Comparison of ENCODE assay signal across 9 cellular contexts in the genomic region with DNA sequence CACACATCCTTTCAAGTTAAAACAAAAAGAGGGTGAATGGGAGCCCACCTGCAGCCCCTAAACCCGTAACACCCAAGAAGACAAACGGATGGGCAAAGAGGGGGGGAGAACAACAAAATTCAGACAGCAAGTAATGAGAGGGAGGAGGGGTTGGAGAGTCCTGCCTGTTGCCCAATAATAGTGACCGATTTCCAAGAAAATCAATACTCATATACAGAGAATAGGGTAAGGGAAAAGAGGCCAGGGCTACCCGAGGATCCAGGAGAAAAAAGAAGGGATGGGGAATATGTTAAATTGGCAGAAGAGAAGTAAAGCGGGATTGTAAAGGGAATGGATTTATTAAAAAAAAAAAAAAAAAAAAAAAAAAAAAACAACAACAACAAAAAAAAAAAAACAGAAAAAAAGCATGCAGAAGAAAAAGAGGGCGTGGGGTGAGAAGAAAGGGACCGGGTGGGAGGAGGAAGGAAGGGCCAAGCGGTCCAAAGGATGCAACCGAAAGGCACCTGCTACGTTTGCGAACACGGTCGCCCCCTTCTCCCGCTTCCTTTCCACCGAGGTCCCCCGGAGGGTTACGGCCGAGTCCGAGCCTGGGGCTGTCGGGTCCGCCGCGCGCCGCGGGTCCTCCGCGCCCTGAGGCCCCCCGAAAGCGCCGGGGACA. TPM values are rescaled to one million over a fixed set of nuclear protein-coding genes. Genes with fewer than 3 reads are reported as not detected.
DNase-seq lines count a peak whose midpoint lies in the region; ATAC-seq and TF ChIP-seq lines count a peak whose summit lies in the region.
"Had no signal": no experiment of that assay in that cellular context is flagged by ENCODE, and none has a peak within 500 bp of the region (broad histone marks: within the 10 kb centered on the region; RNA-seq: fewer than 3 reads in every experiment).

No MANE protein-coding gene starts in this region.

- H3K4me3 ChIP-seq in A673 (ENCODE audit: low read depth, low read length, poor library complexity, severe bottlenecking) (peak overlapping the region; percentile 39), HAP-1 (peak overlapping the region; percentile 34)

- H3K27me3 Mint-ChIP-seq in brain (peaks cover 19% of the 10 kb centered on the region), naive B cell (peaks cover 36 to 65% (median 52%) of the 10 kb centered on the region in 3 donors)

- TF ChIP-seq CTCF in A673 (conservative IDR thresholded peaks at IDR 0.05; ENCODE audit: low read depth, low read length) (no peak), brain (conservative IDR thresholded peaks at IDR 0.05) (no peak), GM10248 (IDR thresholded peaks at IDR 0.05; ENCODE audit: control extremely low read depth, extremely low read depth, low read depth, missing control alignments) (no peak)

- ATAC-seq in naive B cell (ENCODE audit: low read depth in 2 of 2) = no peak

- intact Hi-C loops in A673 (cut with micrococcal nuclease; ENCODE audit: unreplicated experiment) = no loop called here

- H3K27ac ChIP-seq in A673 (ENCODE audit: low read depth, low read length, poor library complexity, severe bottlenecking) = no peak overlapping the region

- H3K9me3 Mint-ChIP-seq in brain = no peaks in the 10 kb centered on the region
- H3K9me3 Mint-ChIP-seq in naive B cell = peaks cover 0 to 3% (median 0%) of the 10 kb centered on the region in 7 donors

- POLR2A ChIA-PET in A673 (lab: Charles Lee; ENCODE audit: low non-redundant PET) = no interaction called here
- POLR2A ChIA-PET in GM10248 (lab: Yijun Ruan, JAX) = no interaction called here

- BruUV-seq in A673 (replicated peaks; lab: Mats Ljungman, UMichigan) = no TSS peak

- H3K36me3 Mint-ChIP-seq in brain (peaks cover 5% of the 10 kb centered on the region), naive B cell (peaks cover 0 to 8% of the 10 kb centered on the region in 2 donors)

- H3K27me3 ChIP-seq in A673 (replicated peaks; ENCODE audit: insufficient read depth, low read depth, low read length, poor library complexity) = peaks cover 62% of the 10 kb centered on the region
- peaks cover 3% of the 10 kb centered on the region; the same call in 1 of the 2 replicates for H3K27me3 ChIP-seq in HAP-1 (ENCODE audit: low read depth)

- H3K27ac Mint-ChIP-seq in brain = peak overlapping the region in 3 of 5 experiments; percentile 47 to 85 (median 79)
- no peak overlapping the region for H3K27ac Mint-ChIP-seq in naive B cell

- CTCF ChIA-PET in A673 (lab: Charles Lee) = no interaction called here
- CTCF ChIA-PET in GM10248 (lab: Yijun Ruan, JAX) = interaction anchor here (0.8 kb wide), 1 partner anchor 14 kb away, joined by 3 read pairs; no protein-coding TSS in a partner anchor

- H3K9me3 ChIP-seq in A673 (ENCODE audit: low read depth, low read length, poor library complexity, severe bottlenecking) (no peaks in the 10 kb centered on the region), HAP-1 (no peaks in the 10 kb centered on the region)

- in situ Hi-C loops in HAP-1 (cut with MboI; ENCODE audit: low sequenced_read_pairs) = no loop called here

- H3K4me1 ChIP-seq in A673 (ENCODE audit: insufficient read depth, low read length, poor library complexity, severe bottlenecking) = peaks cover 8% of the 10 kb centered on the region
- H3K4me1 ChIP-seq in HAP-1 = 0 out of 2 replicates have a peak, but pooled peaks cover 4% of the 10 kb centered on the region

- H3K36me3 ChIP-seq in A673 (ENCODE audit: insufficient read depth, low read length, poor library complexity, severe bottlenecking) (no peaks in the 10 kb centered on the region), HAP-1 (replicated peaks) (no peaks in the 10 kb centered on the region)

- DNase-seq in A673 (ENCODE audit: low spot score) = no peak
- DNase-seq in HAP-1 (ENCODE audit: low spot score in 2 of 2) = no peak
- DNase-seq in naive B cell = no peak
- no peak for DNase-seq in MV-4-11 (lab: John Stamatoyannopoulos, UW)
- DNase-seq in SW480 (ENCODE audit: low spot score) = no peak
- no peak for DNase-seq in foreskin melanocyte
- no peak for DNase-seq in GM10248 (ENCODE audit: extremely low spot score)
- DNase-seq: GDM1 had no signal

- peaks cover 21% of the 10 kb centered on the region for H3K4me1 Mint-ChIP-seq in brain
- H3K4me1 Mint-ChIP-seq in naive B cell = peaks cover 15 to 20% (median 16%) of the 10 kb centered on the region in 3 donors

- H3K4me3 Mint-ChIP-seq in brain = peak overlapping the region; percentile 83 to 94 (median 91)
- H3K4me3 Mint-ChIP-seq in naive B cell = peak overlapping the region in 6 of 8 donors; percentile 74 to 81 (median 76)

RNA-seq across cellular contexts. Expression of a gene that starts 0.9 kb away (rescaled TPM):
- total RNA-seq in A673 (2021) = not detected in 2 replicates
- 0.97 TPM for polyA plus RNA-seq in brain (ENCODE audit: insufficient read depth, low read depth, low replicate concordance)
- not detected for polyA plus RNA-seq in naive B cell (ENCODE audit: low read depth in 6 of 6)

Comparison
In these comparisons a context has a peak if more than half of its experiments do, and no peak if none do; other contexts are left out.
1. H3K27ac Mint-ChIP-seq: peak in brain (3 of 5); none in naive B cell (0 of 6).